In genomic region chr19:12720296-12720695, GRCh38 we compare ENCODE assay signal across 7 cellular contexts. TPM values are rescaled to one million over a fixed set of nuclear protein-coding genes. Genes with fewer than 3 reads are reported as not detected.
DNase-seq lines count a peak whose midpoint lies in the region; TF ChIP-seq lines count a peak whose summit lies in the region.
"Had no signal": no experiment of that assay in that cellular context is flagged by ENCODE, and none has a peak within 500 bp of the region (broad histone marks: within the 10 kb centered on the region; RNA-seq: fewer than 3 reads in every experiment).

No MANE protein-coding gene starts in this region.

- H3K27me3 ChIP-seq in stomach: no peaks in the 10 kb centered on the region

- WGBS in stomach, 5 donors: 82 to 91% (median 87%) methylated on average over 10 of the region's 10 CpGs

- POLR2A ChIA-PET in activated CD4-positive, alpha-beta T cell treated with anti-CD3 and anti-CD28 coated beads, Interleukin-2, amount 10 ng/mL, durations not matched to agents 7 days and 5 days (lab: Charles Lee): no interaction called here

- peaks cover 22 to 74% (median 53%) of the 10 kb centered on the region in 4 donors for H3K4me1 ChIP-seq in stomach

- CTCF ChIA-PET in activated CD4-positive, alpha-beta T cell treated with anti-CD3 and anti-CD28 coated beads, Interleukin-2, amount 10 ng/mL, durations not matched to agents 7 days and 5 days (lab: Charles Lee): interaction anchor here (0.5 to 2.1 kb wide), 2 partner anchors 13 to 1117 kb away, joined by 3 to 6 read pairs; no protein-coding TSS in a partner anchor

- no peak for TF ChIP-seq POLR2A in stomach (IDR thresholded peaks at IDR 0.05)

- H3K36me3 ChIP-seq in stomach: peaks cover 24 to 42% (median 40%) of the 10 kb centered on the region in 4 donors

- peaks cover 39% of the 10 kb centered on the region for H3K4me1 Mint-ChIP-seq in activated CD4-positive, alpha-beta T cell treated with anti-CD3 and anti-CD28 coated beads, Interleukin-2, amount 10 ng/mL, durations not matched to agents 7 days and 5 days

- H3K9me3 ChIP-seq in stomach: no peaks in the 10 kb centered on the region

- no peak for DNase-seq in activated CD4-positive, alpha-beta T cell treated with anti-CD3 and anti-CD28 coated beads, Interleukin-2, amount 10 ng/mL, durations not matched to agents 7 days and 5 days
- no peak for DNase-seq in activated CD4-positive, alpha-beta T cell treated with anti-CD3 and anti-CD28 coated beads for 48 hours
- no peak for DNase-seq in epithelial cell of esophagus (ENCODE audit: low read depth)
- no peak for DNase-seq in stomach
- no peak for DNase-seq in medulla oblongata (ENCODE audit: extremely low spot score)
- DNase-seq in mucosa of gallbladder (ENCODE audit: low spot score): no peak
- DNase-seq: SHP77 treated with DMSO at 0.1 percent for 48 hours had no signal

- H3K27me3 Mint-ChIP-seq in activated CD4-positive, alpha-beta T cell treated with anti-CD3 and anti-CD28 coated beads, Interleukin-2, amount 10 ng/mL, durations not matched to agents 7 days and 5 days: no peaks in the 10 kb centered on the region

- intact Hi-C loops in stomach (cut with DNase I; ENCODE audit: low total_unique reads): no loop called here

- peak overlapping the region; percentile 79 for H3K4me3 Mint-ChIP-seq in activated CD4-positive, alpha-beta T cell treated with anti-CD3 and anti-CD28 coated beads, Interleukin-2, amount 10 ng/mL, durations not matched to agents 7 days and 5 days

- H3K27ac ChIP-seq in stomach: peak overlapping the region in 4 of 5 donors; percentile 92 to 97 (median 94)

- peaks cover 32% of the 10 kb centered on the region for H3K36me3 Mint-ChIP-seq in activated CD4-positive, alpha-beta T cell treated with anti-CD3 and anti-CD28 coated beads, Interleukin-2, amount 10 ng/mL, durations not matched to agents 7 days and 5 days (ENCODE audit: low read depth)

- TF ChIP-seq CTCF in epithelial cell of esophagus (IDR thresholded peaks at IDR 0.05; ENCODE audit: insufficient read depth, low read depth, low read length, missing control alignments): no peak
- no peak for TF ChIP-seq CTCF in stomach (IDR thresholded peaks at IDR 0.05)

- H3K4me3 ChIP-seq in epithelial cell of esophagus (ENCODE audit: low read length) (peak overlapping the region; percentile 99), stomach (peak overlapping the region; percentile 77 to 97 (median 84))

- TF ChIP-seq EP300 in stomach (IDR thresholded peaks at IDR 0.05): no peak

- H3K9me3 Mint-ChIP-seq in activated CD4-positive, alpha-beta T cell treated with anti-CD3 and anti-CD28 coated beads, Interleukin-2, amount 10 ng/mL, durations not matched to agents 7 days and 5 days: no peaks in the 10 kb centered on the region

- peak overlapping the region; percentile 87 for H3K27ac Mint-ChIP-seq in activated CD4-positive, alpha-beta T cell treated with anti-CD3 and anti-CD28 coated beads, Interleukin-2, amount 10 ng/mL, durations not matched to agents 7 days and 5 days

RNA-seq across cellular contexts. Expression of gene TNPO2, which starts 3.4 kb away (rescaled TPM):
- 10 to 100 TPM; 80.5 to 90.7 TPM for total RNA-seq in activated CD4-positive, alpha-beta T cell treated with anti-CD3 and anti-CD28 coated beads, Interleukin-2, amount 10 ng/mL, durations not matched to agents 7 days and 5 days
- total RNA-seq in stomach (100 to 1,000 TPM in 1 of 5 donors, 10 to 100 TPM in 4; 20.6 to 143 (median 59.8) TPM), mucosa of gallbladder (65.5 TPM)
- polyA plus RNA-seq in stomach: 10 to 100 TPM; 13.7 to 18.5 (median 17.2) TPM

RNA-seq across cellular contexts. Expression of gene TRIR, which starts 14.2 kb away (rescaled TPM):
- total RNA-seq in activated CD4-positive, alpha-beta T cell treated with anti-CD3 and anti-CD28 coated beads, Interleukin-2, amount 10 ng/mL, durations not matched to agents 7 days and 5 days: 100 to 1,000 TPM; 222 to 226 TPM
- total RNA-seq in stomach (100 to 1,000 TPM; 104 to 687 (median 176) TPM), mucosa of gallbladder (172 TPM)
- polyA plus RNA-seq in stomach: 100 to 1,000 TPM; 341 to 367 (median 348) TPM

RNA-seq across cellular contexts. Expression of gene GET3, which starts 17.0 kb away (rescaled TPM):
- 10 to 100 TPM; 67.2 to 68.3 TPM for total RNA-seq in activated CD4-positive, alpha-beta T cell treated with anti-CD3 and anti-CD28 coated beads, Interleukin-2, amount 10 ng/mL, durations not matched to agents 7 days and 5 days
- total RNA-seq in stomach (10 to 100 TPM in 3 of 5 donors, 1 to 10 TPM in 1, under 1 TPM in 1; 0.89 to 27.2 (median 15.5) TPM), mucosa of gallbladder (64.8 TPM)
- polyA plus RNA-seq in stomach: 10 to 100 TPM; 55.1 to 90.4 (median 75.5) TPM

RNA-seq across cellular contexts. Expression of gene FBXW9, which starts 23.9 kb away (rescaled TPM):
- total RNA-seq in activated CD4-positive, alpha-beta T cell treated with anti-CD3 and anti-CD28 coated beads, Interleukin-2, amount 10 ng/mL, durations not matched to agents 7 days and 5 days: 1 to 10 TPM; 5.3 to 5.9 TPM
- total RNA-seq in stomach (10 to 100 TPM in 1 of 5 donors, 1 to 10 TPM in 3, under 1 TPM in 1; 0.29 to 10.9 (median 2.7) TPM), mucosa of gallbladder (8.9 TPM)
- 1 to 10 TPM; 4.6 to 9.8 (median 5.8) TPM for polyA plus RNA-seq in stomach

RNA-seq across cellular contexts. Expression of gene BEST2, which starts 31.3 kb away (rescaled TPM):
- not detected for total RNA-seq in activated CD4-positive, alpha-beta T cell treated with anti-CD3 and anti-CD28 coated beads, Interleukin-2, amount 10 ng/mL, durations not matched to agents 7 days and 5 days
- total RNA-seq in stomach (100 to 1,000 TPM in 1 of 5 donors, not detected in 4; 165 TPM), mucosa of gallbladder (not detected)
- polyA plus RNA-seq in stomach: under 1 TPM in 1 of 3 donors, not detected in 2; 0.08 TPM
